Comparison of ENCODE assay signal across 13 cellular contexts in the genomic region with DNA sequence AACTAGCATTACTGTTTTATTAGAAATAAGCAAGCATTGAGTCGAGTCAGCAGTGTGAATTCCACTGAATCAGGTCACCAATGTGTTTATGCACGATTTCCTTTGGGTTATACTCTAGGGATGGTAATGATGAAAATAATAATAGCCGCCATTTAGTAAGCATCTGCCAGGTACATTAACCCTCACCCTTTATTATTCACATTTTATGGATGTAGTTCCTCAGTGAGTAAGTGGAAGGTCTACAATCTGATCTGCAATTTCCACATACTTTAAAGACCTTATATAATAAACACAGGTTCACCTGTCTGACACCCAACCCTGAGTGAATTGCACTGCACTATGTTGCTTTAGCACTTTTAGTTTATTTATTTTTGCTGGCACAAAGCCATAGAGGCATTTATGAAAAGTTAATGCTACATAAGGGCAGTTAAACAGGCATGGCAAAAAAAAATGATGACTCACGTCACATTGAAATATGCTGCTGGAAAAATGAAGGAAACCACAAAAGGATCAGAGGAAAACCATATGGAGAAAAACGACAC.
DNase-seq lines count a peak whose midpoint lies in the region; ATAC-seq and TF ChIP-seq lines count a peak whose summit lies in the region.
"Had no signal": no experiment of that assay in that cellular context is flagged by ENCODE, and none has a peak within 500 bp of the region (broad histone marks: within the 10 kb centered on the region; RNA-seq: fewer than 3 reads in every experiment).

No MANE protein-coding gene starts in this region.

- H3K36me3 Mint-ChIP-seq in activated T-cell treated with anti-CD3 and anti-CD28 coated beads, Interleukin-2, amount 50 U/mL, for 72 hours (ENCODE audit: insufficient read depth in 2 of 2), result no peaks in the 10 kb centered on the region
- no peaks in the 10 kb centered on the region for H3K36me3 Mint-ChIP-seq in endothelial cell (ENCODE audit: low read depth, unreplicated experiment)

- no peaks in the 10 kb centered on the region for H3K4me1 Mint-ChIP-seq in activated T-cell treated with anti-CD3 and anti-CD28 coated beads, Interleukin-2, amount 50 U/mL, for 72 hours (ENCODE audit: low read depth)
- H3K4me1 Mint-ChIP-seq in endothelial cell (ENCODE audit: unreplicated experiment), result no peaks in the 10 kb centered on the region
- H3K4me1 Mint-ChIP-seq: activated B cell treated with CpG ODN at 0.5 μM for 24 hours had no signal

- H3K4me3 ChIP-seq in skeletal muscle cell (ENCODE audit: low read depth, low read length), result no peak overlapping the region

- DNase-seq in H4 (ENCODE audit: low spot score) (peak; percentile 56), NCI-H2081 treated with DMSO at 0.1 percent for 48 hours (lab: John Stamatoyannopoulos, UW) (peak; percentile 20), dedifferentiated amniotic fluid mesenchymal stem cell (ENCODE audit: extremely low spot score) (peak; percentile 76), skeletal muscle cell (ENCODE audit: low read depth) (peak; percentile 58), SIG-M5 (lab: John Stamatoyannopoulos, UW) (no peak), endothelial cell (ENCODE audit: low spot score) (no peak)
- DNase-seq in activated T-cell treated with anti-CD3 and anti-CD28 coated beads, Interleukin-2, amount 50 U/mL, for 72 hours, result no peak
- DNase-seq: activated B cell treated with CpG ODN at 0.5 μM for 24 hours; activated effector memory CD4-positive, alpha-beta T cell treated with Interleukin-2 at 50 U/mL for 16 hours; KG1 had no signal

- H3K27ac Mint-ChIP-seq in activated T-cell treated with anti-CD3 and anti-CD28 coated beads, Interleukin-2, amount 50 U/mL, for 72 hours, result no peak overlapping the region
- H3K27ac Mint-ChIP-seq in endothelial cell (ENCODE audit: unreplicated experiment), result no peak overlapping the region
- H3K27ac Mint-ChIP-seq: activated B cell treated with CpG ODN at 0.5 μM for 24 hours, progenitor cell of endocrine pancreas had no signal

- no peak for TF ChIP-seq CTCF in endothelial cell (IDR thresholded peaks at IDR 0.05; ENCODE audit: unreplicated experiment)

- H3K27me3 Mint-ChIP-seq in activated T-cell treated with anti-CD3 and anti-CD28 coated beads, Interleukin-2, amount 50 U/mL, for 72 hours (ENCODE audit: low read depth), result no peaks in the 10 kb centered on the region
- no peaks in the 10 kb centered on the region for H3K27me3 Mint-ChIP-seq in endothelial cell (ENCODE audit: unreplicated experiment)
- H3K27me3 Mint-ChIP-seq: activated B cell treated with CpG ODN at 0.5 μM for 24 hours, progenitor cell of endocrine pancreas had no signal

- H3K9me3 Mint-ChIP-seq in activated T-cell treated with anti-CD3 and anti-CD28 coated beads, Interleukin-2, amount 50 U/mL, for 72 hours, result peaks cover 0 to 1% of the 10 kb centered on the region in 2 donors
- no peaks in the 10 kb centered on the region for H3K9me3 Mint-ChIP-seq in endothelial cell (ENCODE audit: unreplicated experiment)
- H3K9me3 Mint-ChIP-seq: activated B cell treated with CpG ODN at 0.5 μM for 24 hours had no signal

- no peak for ATAC-seq in activated T-cell treated with anti-CD3 and anti-CD28 coated beads, Interleukin-2, amount 50 U/mL, for 72 hours (replicated peaks in 1 of 2)
- ATAC-seq in GM19395 (IDR thresholded peaks at IDR 0.05; ENCODE audit: unreplicated experiment), result no peak
- ATAC-seq: left lobe of liver had no signal

- no peak overlapping the region for H3K4me3 Mint-ChIP-seq in activated T-cell treated with anti-CD3 and anti-CD28 coated beads, Interleukin-2, amount 50 U/mL, for 72 hours
- H3K4me3 Mint-ChIP-seq in endothelial cell (ENCODE audit: unreplicated experiment), result no peak overlapping the region
- H3K4me3 Mint-ChIP-seq: activated B cell treated with CpG ODN at 0.5 μM for 24 hours had no signal

Comparison
In these comparisons a context has a peak if more than half of its experiments do, and no peak if none do; other contexts are left out.
1. DNase-seq: peak in H4 (single experiment), NCI-H2081 treated with DMSO at 0.1 percent for 48 hours (single experiment), dedifferentiated amniotic fluid mesenchymal stem cell (single experiment) and skeletal muscle cell (single experiment); none in SIG-M5 (single experiment), activated T-cell treated with anti-CD3 and anti-CD28 coated beads, Interleukin-2, amount 50 U/mL, for 72 hours (0 of 2) and endothelial cell (single experiment).